ENCODE assay signal across 35 cellular contexts in genomic region chr15:32096211-32096610, GRCh38.
"Had no signal": no experiment of that assay in that cellular context is flagged by ENCODE, and none has a peak within 500 bp of the region (broad histone marks: within the 10 kb centered on the region; RNA-seq: fewer than 3 reads in every experiment).

No MANE protein-coding gene starts in this region.

- H3K4me3 ChIP-seq: adrenal gland, body of pancreas, breast epithelium, cardiac muscle cell, colonic mucosa, dorsolateral prefrontal cortex, esophagus muscularis mucosa, gastrocnemius medialis, heart right ventricle had no signal

- H3K27me3 Mint-ChIP-seq: activated CD4-positive, alpha-beta T cell treated with anti-CD3 and anti-CD28 coated beads, Interleukin-2, amount 10 ng/mL, durations not matched to agents 24 days and 14 days; dendritic cell treated with granulocyte-macrophage colony-stimulating factor and Interleukin-4, amounts not matched to agents 40 ng/mL and 50 ng/mL, for 4 days had no signal

- ATAC-seq: activated CD4-positive, alpha-beta T cell treated with anti-CD3 and anti-CD28 coated beads for 36 hours; activated CD8-positive, alpha-beta memory T cell treated with anti-CD3 and anti-CD28 coated beads, Interleukin-2, amount 10 ng/mL, durations not matched to agents 7 days and 5 days; activated CD8-positive, alpha-beta T cell treated with anti-CD3 and anti-CD28 coated beads, Interleukin-2, amount 10 ng/mL, durations not matched to agents 7 days and 5 days; activated naive CD8-positive, alpha-beta T cell treated with anti-CD3 and anti-CD28 coated beads, Interleukin-2, amount 50 U/mL, for 24 hours; body of pancreas; effector memory CD8-positive, alpha-beta T cell; foreskin keratinocyte; gastrocnemius medialis; heart right ventricle had no signal

- H3K27ac ChIP-seq: adrenal gland, body of pancreas, breast epithelium, cardiac muscle cell, colonic mucosa, dorsolateral prefrontal cortex, esophagus muscularis mucosa, foreskin keratinocyte, gastrocnemius medialis, heart right ventricle had no signal

- H3K27me3 ChIP-seq: adrenal gland, body of pancreas, breast epithelium, cardiac muscle cell, colonic mucosa, foreskin keratinocyte, gastrocnemius medialis had no signal

- DNase-seq: activated CD4-positive, alpha-beta memory T cell treated with anti-CD3 and anti-CD28 coated beads for 36 hours; activated CD4-positive, alpha-beta T cell treated with anti-CD3 and anti-CD28 coated beads for 36 hours; activated CD4-positive, CD25-positive, alpha-beta regulatory T cell; activated CD4-positive, CD25-positive, alpha-beta regulatory T cell treated with anti-CD3 and anti-CD28 coated beads, Interleukin-2, amount 50 U/mL, for 72 hours; activated CD8-positive, alpha-beta memory T cell treated with anti-CD3 and anti-CD28 coated beads, Interleukin-2, amount 10 ng/mL, durations not matched to agents 7 days and 5 days; activated CD8-positive, alpha-beta memory T cell treated with anti-CD3 and anti-CD28 coated beads, Interleukin-2, amount 50 U/mL, for 4 hours; activated CD8-positive, alpha-beta T cell treated with anti-CD3 and anti-CD28 coated beads, Interleukin-2, amount 10 ng/mL, durations not matched to agents 7 days and 5 days; activated effector memory CD4-positive, alpha-beta T cell treated with anti-CD3 and anti-CD28 coated beads, Interleukin-2, amount 50 U/mL, for 16 hours; activated naive CD4-positive, alpha-beta T cell treated with anti-CD3 and anti-CD28 coated beads for 36 hours; activated naive CD8-positive, alpha-beta T cell treated with anti-CD3 and anti-CD28 coated beads for 36 hours; activated naive CD8-positive, alpha-beta T cell treated with anti-CD3 and anti-CD28 coated beads, Interleukin-2, amount 50 U/mL, for 24 hours; activated T-cell treated with anti-CD3 and anti-CD28 coated beads, Interleukin-2, amount 50 U/mL, for 1 hour; activated T-cell treated with anti-CD3 and anti-CD28 coated beads, Interleukin-2, amount 50 U/mL, for 48 hours; adrenal gland; amygdala; aorta; body of pancreas; central memory CD4-positive, alpha-beta T cell; cerebellar nuclear complex; colonic mucosa; dorsolateral prefrontal cortex; effector memory CD8-positive, alpha-beta T cell; erythroblast; foreskin keratinocyte; gastrocnemius medialis; heart right ventricle; T-helper 2 cell had no signal

- H3K4me1 Mint-ChIP-seq: activated CD4-positive, alpha-beta T cell treated with anti-CD3 and anti-CD28 coated beads for 36 hours; activated CD4-positive, alpha-beta T cell treated with anti-CD3 and anti-CD28 coated beads, Interleukin-2, amount 10 ng/mL, durations not matched to agents 24 days and 14 days; activated CD8-positive, alpha-beta memory T cell treated with anti-CD3 and anti-CD28 coated beads, Interleukin-2, amount 10 ng/mL, durations not matched to agents 7 days and 5 days; activated naive CD4-positive, alpha-beta T cell treated with anti-CD3 and anti-CD28 coated beads, Interleukin-2, amount 50 U/mL, for 24 hours; activated naive CD8-positive, alpha-beta T cell treated with anti-CD3 and anti-CD28 coated beads for 36 hours; activated naive CD8-positive, alpha-beta T cell treated with anti-CD3 and anti-CD28 coated beads, Interleukin-2, amount 50 U/mL, for 24 hours had no signal

- H3K9me3 ChIP-seq: adrenal gland, body of pancreas, breast epithelium, colonic mucosa, esophagus muscularis mucosa, gastrocnemius medialis, heart right ventricle had no signal

- H3K36me3 Mint-ChIP-seq: activated CD4-positive, alpha-beta memory T cell treated with anti-CD3 and anti-CD28 coated beads for 36 hours; activated CD8-positive, alpha-beta memory T cell treated with anti-CD3 and anti-CD28 coated beads, Interleukin-2, amount 10 ng/mL, durations not matched to agents 7 days and 5 days; activated naive CD4-positive, alpha-beta T cell treated with anti-CD3 and anti-CD28 coated beads, Interleukin-2, amount 50 U/mL, for 24 hours; activated naive CD8-positive, alpha-beta T cell treated with anti-CD3 and anti-CD28 coated beads for 36 hours had no signal

- H3K9me3 Mint-ChIP-seq: activated CD4-positive, alpha-beta memory T cell treated with anti-CD3 and anti-CD28 coated beads for 36 hours; activated CD4-positive, alpha-beta T cell treated with anti-CD3 and anti-CD28 coated beads, Interleukin-2, amount 10 ng/mL, durations not matched to agents 24 days and 14 days; activated naive CD4-positive, alpha-beta T cell treated with anti-CD3 and anti-CD28 coated beads for 36 hours; activated naive CD4-positive, alpha-beta T cell treated with anti-CD3 and anti-CD28 coated beads, Interleukin-2, amount 50 U/mL, for 24 hours; activated naive CD8-positive, alpha-beta T cell treated with anti-CD3 and anti-CD28 coated beads for 36 hours; activated naive CD8-positive, alpha-beta T cell treated with anti-CD3 and anti-CD28 coated beads, Interleukin-2, amount 50 U/mL, for 24 hours; activated T-helper 1 cell treated with anti-CD3 and anti-CD28 coated beads, Interleukin-12 subunit alpha, Interleukin-12 subunit beta, Interleukin-2, Interleukin-4 antibody, amounts not matched to agents 30 ng/mL and 10 ng/mL and 1 ng/mL, durations not matched to agents 14 hours and 24 hours and 36 hours; activated T-helper 2 cell treated with anti-CD3 and anti-CD28 coated beads, Interferon-gamma antibody, Interleukin-2, Interleukin-4, amounts not matched to agents 10 μg/mL and 5 μg/mL and 100 μg/mL, durations not matched to agents 14 hours and 24 hours and 36 hours; dendritic cell treated with granulocyte-macrophage colony-stimulating factor and Interleukin-4, amounts not matched to agents 40 ng/mL and 50 ng/mL, for 4 days; effector memory CD8-positive, alpha-beta T cell had no signal

- H3K36me3 ChIP-seq: adrenal gland, breast epithelium, cardiac muscle cell, colonic mucosa, esophagus muscularis mucosa, gastrocnemius medialis, heart right ventricle had no signal

- H3K4me3 Mint-ChIP-seq: activated CD4-positive, alpha-beta memory T cell treated with anti-CD3 and anti-CD28 coated beads for 36 hours; activated CD4-positive, alpha-beta T cell treated with anti-CD3 and anti-CD28 coated beads for 36 hours; activated CD4-positive, alpha-beta T cell treated with anti-CD3 and anti-CD28 coated beads, Interleukin-2, amount 10 ng/mL, durations not matched to agents 24 days and 14 days; activated CD8-positive, alpha-beta memory T cell treated with anti-CD3 and anti-CD28 coated beads, Interleukin-2, amount 10 ng/mL, durations not matched to agents 7 days and 5 days; activated CD8-positive, alpha-beta T cell treated with anti-CD3 and anti-CD28 coated beads, Interleukin-2, amount 10 ng/mL, durations not matched to agents 7 days and 5 days; activated naive CD4-positive, alpha-beta T cell treated with anti-CD3 and anti-CD28 coated beads for 36 hours; activated naive CD4-positive, alpha-beta T cell treated with anti-CD3 and anti-CD28 coated beads, Interleukin-2, amount 50 U/mL, for 24 hours; activated naive CD8-positive, alpha-beta T cell treated with anti-CD3 and anti-CD28 coated beads for 36 hours; activated naive CD8-positive, alpha-beta T cell treated with anti-CD3 and anti-CD28 coated beads, Interleukin-2, amount 50 U/mL, for 24 hours; activated T-helper 1 cell treated with anti-CD3 and anti-CD28 coated beads, Interleukin-12 subunit alpha, Interleukin-12 subunit beta, Interleukin-2, Interleukin-4 antibody, amounts not matched to agents 30 ng/mL and 10 ng/mL and 1 ng/mL, durations not matched to agents 14 hours and 24 hours and 36 hours; dendritic cell treated with granulocyte-macrophage colony-stimulating factor and Interleukin-4, amounts not matched to agents 40 ng/mL and 50 ng/mL, for 4 days; effector memory CD8-positive, alpha-beta T cell had no signal

- H3K27ac Mint-ChIP-seq: activated CD4-positive, alpha-beta memory T cell treated with anti-CD3 and anti-CD28 coated beads for 36 hours; activated CD4-positive, alpha-beta T cell treated with anti-CD3 and anti-CD28 coated beads for 36 hours; activated CD4-positive, alpha-beta T cell treated with anti-CD3 and anti-CD28 coated beads, Interleukin-2, amount 10 ng/mL, durations not matched to agents 24 days and 14 days; activated CD8-positive, alpha-beta memory T cell treated with anti-CD3 and anti-CD28 coated beads, Interleukin-2, amount 10 ng/mL, durations not matched to agents 7 days and 5 days; activated CD8-positive, alpha-beta T cell treated with anti-CD3 and anti-CD28 coated beads, Interleukin-2, amount 10 ng/mL, durations not matched to agents 7 days and 5 days; activated naive CD4-positive, alpha-beta T cell treated with anti-CD3 and anti-CD28 coated beads for 36 hours; activated naive CD4-positive, alpha-beta T cell treated with anti-CD3 and anti-CD28 coated beads, Interleukin-2, amount 50 U/mL, for 24 hours; activated naive CD8-positive, alpha-beta T cell treated with anti-CD3 and anti-CD28 coated beads for 36 hours; activated naive CD8-positive, alpha-beta T cell treated with anti-CD3 and anti-CD28 coated beads, Interleukin-2, amount 50 U/mL, for 24 hours; activated T-helper 1 cell treated with anti-CD3 and anti-CD28 coated beads, Interleukin-12 subunit alpha, Interleukin-12 subunit beta, Interleukin-2, Interleukin-4 antibody, amounts not matched to agents 30 ng/mL and 10 ng/mL and 1 ng/mL, durations not matched to agents 14 hours and 24 hours and 36 hours; activated T-helper 2 cell treated with anti-CD3 and anti-CD28 coated beads, Interferon-gamma antibody, Interleukin-2, Interleukin-4, amounts not matched to agents 10 μg/mL and 5 μg/mL and 100 μg/mL, durations not matched to agents 14 hours and 24 hours and 36 hours; dendritic cell treated with granulocyte-macrophage colony-stimulating factor and Interleukin-4, amounts not matched to agents 40 ng/mL and 50 ng/mL, for 4 days; effector memory CD8-positive, alpha-beta T cell had no signal

- H3K4me1 ChIP-seq: adrenal gland, breast epithelium, colonic mucosa, esophagus muscularis mucosa, foreskin keratinocyte, gastrocnemius medialis, heart right ventricle had no signal
